ENCODE assay signal across 1 cellular context in the genomic region with DNA sequence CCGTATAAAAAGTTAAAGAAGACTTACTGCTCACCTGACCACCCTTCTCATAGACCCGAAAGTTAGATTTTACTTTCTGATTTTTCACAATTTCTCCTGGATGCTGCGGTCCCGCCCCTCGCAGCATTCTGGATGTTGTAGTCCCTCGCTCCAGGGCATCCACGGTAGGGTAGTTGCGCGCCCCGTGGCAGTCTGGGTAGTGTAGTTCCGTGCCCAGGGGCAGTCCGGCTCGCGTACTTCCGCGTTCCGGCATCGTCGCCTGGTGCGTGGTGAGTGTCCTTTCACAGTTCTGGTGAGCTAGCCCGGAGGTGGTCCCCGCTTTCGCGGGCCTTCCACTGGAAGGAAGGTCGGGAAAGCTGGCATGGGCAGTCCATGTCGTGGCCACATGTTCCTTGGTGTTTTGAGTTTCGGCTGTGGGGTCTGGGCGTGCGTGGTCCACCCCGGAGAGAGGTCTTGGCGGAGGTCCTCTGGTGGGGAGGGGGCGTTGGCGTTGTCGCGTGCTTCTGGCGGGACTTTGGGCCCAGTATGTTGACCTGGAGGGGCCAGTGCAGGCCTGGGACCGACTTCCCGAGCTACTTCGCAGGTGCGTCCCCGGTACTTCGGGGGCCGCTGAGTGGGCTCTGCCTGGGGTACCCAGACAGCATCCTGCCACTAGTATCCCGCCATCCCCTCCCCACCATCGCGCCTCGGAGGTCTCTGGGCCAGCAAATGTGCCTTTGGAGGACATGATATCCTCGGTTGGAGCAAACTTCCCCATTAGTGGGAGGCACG.
A peak's percentile ranks its signal among the peaks of the same experiment; 100 is the strongest.
TF ChIP-seq lines count a peak whose summit lies in the region.

A gene (plus strand): TSS at position 222 of the 771 bp plus-strand sequence. CDS start 19,515 bp downstream, outside the sequence.

TF ChIP-seq in Ishikawa, 13 proteins besides CTCF, POLR2A, EP300 and RAD21 (continued from another document):
- TF ChIP-seq, protein P1, sequence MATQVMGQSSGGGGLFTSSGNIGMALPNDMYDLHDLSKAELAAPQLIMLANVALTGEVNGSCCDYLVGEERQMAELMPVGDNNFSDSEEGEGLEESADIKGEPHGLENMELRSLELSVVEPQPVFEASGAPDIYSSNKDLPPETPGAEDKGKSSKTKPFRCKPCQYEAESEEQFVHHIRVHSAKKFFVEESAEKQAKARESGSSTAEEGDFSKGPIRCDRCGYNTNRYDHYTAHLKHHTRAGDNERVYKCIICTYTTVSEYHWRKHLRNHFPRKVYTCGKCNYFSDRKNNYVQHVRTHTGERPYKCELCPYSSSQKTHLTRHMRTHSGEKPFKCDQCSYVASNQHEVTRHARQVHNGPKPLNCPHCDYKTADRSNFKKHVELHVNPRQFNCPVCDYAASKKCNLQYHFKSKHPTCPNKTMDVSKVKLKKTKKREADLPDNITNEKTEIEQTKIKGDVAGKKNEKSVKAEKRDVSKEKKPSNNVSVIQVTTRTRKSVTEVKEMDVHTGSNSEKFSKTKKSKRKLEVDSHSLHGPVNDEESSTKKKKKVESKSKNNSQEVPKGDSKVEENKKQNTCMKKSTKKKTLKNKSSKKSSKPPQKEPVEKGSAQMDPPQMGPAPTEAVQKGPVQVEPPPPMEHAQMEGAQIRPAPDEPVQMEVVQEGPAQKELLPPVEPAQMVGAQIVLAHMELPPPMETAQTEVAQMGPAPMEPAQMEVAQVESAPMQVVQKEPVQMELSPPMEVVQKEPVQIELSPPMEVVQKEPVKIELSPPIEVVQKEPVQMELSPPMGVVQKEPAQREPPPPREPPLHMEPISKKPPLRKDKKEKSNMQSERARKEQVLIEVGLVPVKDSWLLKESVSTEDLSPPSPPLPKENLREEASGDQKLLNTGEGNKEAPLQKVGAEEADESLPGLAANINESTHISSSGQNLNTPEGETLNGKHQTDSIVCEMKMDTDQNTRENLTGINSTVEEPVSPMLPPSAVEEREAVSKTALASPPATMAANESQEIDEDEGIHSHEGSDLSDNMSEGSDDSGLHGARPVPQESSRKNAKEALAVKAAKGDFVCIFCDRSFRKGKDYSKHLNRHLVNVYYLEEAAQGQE (IDR thresholded peaks at IDR 0.05; ENCODE audit: low read depth): no peak
- TF ChIP-seq ZBTB7A (IDR thresholded peaks at IDR 0.05; ENCODE audit: low read depth): peak; percentile 78; the same call in 1 of the 2 replicates
TF ChIP-seq in Ishikawa: peak in this region for 4.
